Comparison of ENCODE assay signal across 10 cellular contexts in the genomic region with DNA sequence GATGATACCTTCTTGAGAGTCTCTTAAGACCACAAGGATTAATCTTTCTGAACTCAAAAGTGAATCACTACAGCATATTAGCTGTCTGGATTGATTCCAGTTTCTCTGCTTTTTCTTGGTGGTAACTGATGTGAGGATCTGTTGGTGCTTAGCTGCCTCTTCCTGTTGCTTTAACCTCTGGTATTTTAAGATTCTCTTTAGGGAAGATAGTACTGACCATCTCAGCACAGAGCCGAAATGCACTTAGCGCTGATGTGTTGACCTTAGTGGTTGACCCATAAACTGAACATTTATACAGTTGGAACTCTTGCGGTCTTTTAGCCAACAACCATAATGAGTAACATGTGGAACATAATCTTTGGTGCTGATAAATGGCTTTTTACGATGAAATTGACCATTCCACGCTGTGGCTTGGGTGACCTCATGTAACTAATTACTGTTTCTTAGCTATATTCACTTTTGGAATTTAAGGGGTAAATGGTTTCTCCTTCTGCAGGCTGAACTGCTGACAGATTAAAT. TPM values are rescaled to one million over a fixed set of nuclear protein-coding genes. Genes with fewer than 3 reads are reported as not detected.
A peak's percentile ranks its signal among the peaks of the same experiment; 100 is the strongest.
DNase-seq lines count a peak whose midpoint lies in the region; TF ChIP-seq lines count a peak whose summit lies in the region.
"Had no signal": no experiment of that assay in that cellular context is flagged by ENCODE, and none has a peak within 500 bp of the region (broad histone marks: within the 10 kb centered on the region; RNA-seq: fewer than 3 reads in every experiment).

No MANE protein-coding gene starts in this region.

- TF ChIP-seq CTCF in RWPE1 (conservative IDR thresholded peaks at IDR 0.05; ENCODE audit: low read depth) = no peak
- TF ChIP-seq CTCF in fibroblast of lung (conservative IDR thresholded peaks at IDR 0.05 in 1 of 2, IDR thresholded peaks at IDR 0.05 in 1 of 2; ENCODE audit: low read depth in 1 of 2, low read length in 2 of 2) = no peak
- TF ChIP-seq CTCF in prostate gland (IDR thresholded peaks at IDR 0.05) = no peak
- no peak for TF ChIP-seq CTCF in lower leg skin (IDR thresholded peaks at IDR 0.05)

- DNase-seq in GM23248 (peak; percentile 90), RWPE1 (ENCODE audit: low spot score) (peak; percentile 26), fibroblast of lung (ENCODE audit: low read depth in 2 of 2) (peak; percentile 93 to 99), prostate gland (ENCODE audit: low spot score) (no peak), NCI-H1694 treated with DMSO at 0.1 percent for 48 hours (lab: John Stamatoyannopoulos, UW) (no peak), NCI-H1048 (lab: John Stamatoyannopoulos, UW) (no peak), lower leg skin (ENCODE audit: low spot score in 2 of 2) (no peak), T-helper 1 cell (no peak)
- DNase-seq: immature natural killer cell, NCI-H510A had no signal

- no peaks in the 10 kb centered on the region for H3K36me3 ChIP-seq in GM23248 (ENCODE audit: low read depth)
- no peaks in the 10 kb centered on the region for H3K36me3 ChIP-seq in fibroblast of lung (ENCODE audit: control insufficient read depth, insufficient read depth, low read length)
- H3K36me3 ChIP-seq in prostate gland = no peaks in the 10 kb centered on the region

- H3K4me3 ChIP-seq in GM23248 (peak overlapping the region; percentile 3; the same call in 1 of the 2 replicates), fibroblast of lung (replicated peaks in 1 of 4; ENCODE audit: control extremely low read depth in 1 of 4, insufficient read depth in 1 of 4, low read depth in 3 of 4, low read length in 4 of 4) (no peak overlapping the region), prostate gland (no peak overlapping the region), lower leg skin (ENCODE audit: low read depth, poor library complexity, severe bottlenecking) (no peak overlapping the region)

- TF ChIP-seq POLR2A in prostate gland (IDR thresholded peaks at IDR 0.05) (no peak), lower leg skin (IDR thresholded peaks at IDR 0.05) (no peak)

- H3K27ac ChIP-seq in GM23248 (no peak overlapping the region), RWPE1 (no peak overlapping the region), fibroblast of lung (ENCODE audit: insufficient read depth, low read length) (no peak overlapping the region), prostate gland (peak overlapping the region; percentile 13 to 60)

- in situ Hi-C loops in GM23248 (cut with MboI) = no loop called here

- intact Hi-C loops in prostate gland (cut with DNase I) = no loop called here
- intact Hi-C loops in lower leg skin (cut with DNase I; ENCODE audit: low total_unique reads) = no loop called here

- H4K20me1 ChIP-seq in GM23248 (ENCODE audit: insufficient read depth) (peaks cover 65% of the 10 kb centered on the region), fibroblast of lung (ENCODE audit: control insufficient read depth, extremely low read depth, insufficient read depth, low read length) (peaks cover 17% of the 10 kb centered on the region)

- peaks cover 31% of the 10 kb centered on the region for H3K27me3 ChIP-seq in GM23248 (replicated peaks; ENCODE audit: insufficient read depth)
- H3K27me3 ChIP-seq in fibroblast of lung (ENCODE audit: control insufficient read depth, insufficient read depth, low read length) = no peaks in the 10 kb centered on the region
- no peaks in the 10 kb centered on the region for H3K27me3 ChIP-seq in prostate gland (replicated peaks; ENCODE audit: insufficient read depth)

- peak overlapping the region; percentile 25 for H3K4me2 ChIP-seq in GM23248 (ENCODE audit: unreplicated experiment)
- peak overlapping the region; percentile 1 for H3K4me2 ChIP-seq in fibroblast of lung (ENCODE audit: extremely low read depth, insufficient read depth, low read length)

- POLR2A ChIA-PET in RWPE1 (lab: Yijun Ruan, JAX; ENCODE audit: low non-redundant PET) = no interaction called here

- H3K4me1 ChIP-seq in GM23248 (ENCODE audit: insufficient read depth) (peaks cover 19% of the 10 kb centered on the region), fibroblast of lung (ENCODE audit: control insufficient read depth, extremely low read depth, insufficient read depth, low read length) (peaks cover 6% of the 10 kb centered on the region), prostate gland (replicated peaks) (peaks cover 11% of the 10 kb centered on the region)

- H3K9ac ChIP-seq in GM23248 (no peak overlapping the region), fibroblast of lung (ENCODE audit: insufficient read depth, low read length) (no peak overlapping the region)

- peaks cover 73% of the 10 kb centered on the region for H3K79me2 ChIP-seq in GM23248 (ENCODE audit: insufficient read depth)
- peaks cover 17% of the 10 kb centered on the region for H3K79me2 ChIP-seq in fibroblast of lung (ENCODE audit: control insufficient read depth, insufficient read depth, low read length)

- H3F3A ChIP-seq in GM23248 (ENCODE audit: insufficient read depth) = peaks cover 22% of the 10 kb centered on the region

- CTCF ChIA-PET in RWPE1 (lab: Yijun Ruan, JAX) = interaction anchor here (0.6 to 0.7 kb wide), 2 partner anchors 19 to 179 kb away, joined by 4 to 5 read pairs; no protein-coding TSS in a partner anchor

- H3K9me3 ChIP-seq in GM23248 (ENCODE audit: low read depth) (no peaks in the 10 kb centered on the region), fibroblast of lung (ENCODE audit: control insufficient read depth, insufficient read depth, low read depth, low read length) (no peaks in the 10 kb centered on the region), prostate gland (no peaks in the 10 kb centered on the region)

- no peaks in the 10 kb centered on the region for H3K9me2 ChIP-seq in GM23248 (ENCODE audit: insufficient read depth)

- 0 to 1% methylated on average over 5 of the region's 5 CpGs for WGBS in GM23248 (ENCODE audit: low coverage in 1 of 2, low lambda C conversion rate in 2 of 2, missing lambda C conversion rate in 2 of 2), 2 experiments
- 29% methylated on average over 5 of the region's 5 CpGs for WGBS in prostate gland
- 30 to 54% methylated on average over 5 of the region's 5 CpGs for WGBS in lower leg skin, 2 donors

- H2AFZ ChIP-seq in GM23248 (no peak overlapping the region), fibroblast of lung (ENCODE audit: low read length) (no peak overlapping the region)

RNA-seq across cellular contexts. Expression of a gene that starts 33.7 kb away (rescaled TPM):
- 390 and 457 TPM in 2 replicates for total RNA-seq in GM23248 (2014; rRNA removed; shearing (Covaris generic))
- 366 and 377 TPM in 2 replicates for polyA plus RNA-seq in GM23248 (2016; fragmentation: Nextera tagmentation; extraction: Ambion mirVana)
- 415 and 508 TPM in 2 replicates for total RNA-seq in fibroblast of lung
- polyA plus RNA-seq in fibroblast of lung = 409 and 559 TPM in 2 replicates
- 322 and 428 TPM in 2 replicates for polyA plus RNA-seq in fibroblast of lung (2012)
- 119 and 178 TPM in 2 replicates for polyA minus RNA-seq in fibroblast of lung (ENCODE audit: low replicate concordance)
- 100 to 1,000 TPM; 222 to 434 TPM for total RNA-seq in prostate gland
- total RNA-seq in lower leg skin = 100 to 1,000 TPM; 125 to 226 (median 158) TPM

RNA-seq across cellular contexts. Expression of a gene that starts 56.2 kb away (rescaled TPM):
- not detected in 2 replicates for total RNA-seq in GM23248 (2014; rRNA removed; shearing (Covaris generic))
- polyA plus RNA-seq in GM23248 (2016; fragmentation: Nextera tagmentation; extraction: Ambion mirVana) (not detected in 2 replicates), fibroblast of lung (0.01 TPM in 1 of 2 replicates, not detected in the other)
- total RNA-seq in fibroblast of lung (under 0.01 TPM in 2 replicates), prostate gland (100 to 1,000 TPM in 1 of 2 donors, 10 to 100 TPM in 1; 39.8 to 114 TPM), lower leg skin (100 to 1,000 TPM in 1 of 4 donors, 10 to 100 TPM in 3; 75.4 to 107 (median 87.1) TPM)
- not detected in 2 replicates for polyA plus RNA-seq in fibroblast of lung (2012)
- polyA minus RNA-seq in fibroblast of lung (ENCODE audit: low replicate concordance) = not detected in 2 replicates

Comparison
In these comparisons a context has a peak if more than half of its experiments do, and no peak if none do; other contexts are left out.
1. DNase-seq: peak in GM23248 (single experiment), RWPE1 (single experiment) and fibroblast of lung (2 of 2); none in prostate gland (single experiment), NCI-H1694 treated with DMSO at 0.1 percent for 48 hours (single experiment), NCI-H1048 (single experiment), lower leg skin (0 of 2) and T-helper 1 cell (0 of 5).
2. H3K27ac ChIP-seq: peak in prostate gland (2 of 2); none in GM23248 (single experiment), RWPE1 (single experiment) and fibroblast of lung (single experiment).
3. RNA of a gene that starts 56.2 kb away (total RNA-seq): 39.8 to 114 TPM in prostate gland and 75.4 to 107 TPM in lower leg skin; not detected in GM23248 and under 0.01 TPM in fibroblast of lung; every median in the first group is over 10 times any median in the second.